Comparison of ENCODE assay signal across 11 cellular contexts in genomic region chr5:380701-381309, GRCh38. TPM values are rescaled to one million over a fixed set of nuclear protein-coding genes. Genes with fewer than 3 reads are reported as not detected.
A peak's percentile ranks its signal among the peaks of the same experiment; 100 is the strongest.
DNase-seq lines count a peak whose midpoint lies in the region; ATAC-seq, FAIRE-seq and TF ChIP-seq lines count a peak whose summit lies in the region.
"Had no signal": no experiment of that assay in that cellular context is flagged by ENCODE, and none has a peak within 500 bp of the region (broad histone marks: within the 10 kb centered on the region; RNA-seq: fewer than 3 reads in every experiment).

No MANE protein-coding gene starts in this region.

- CTCF ChIA-PET in activated CD4-positive, alpha-beta T cell treated with anti-CD3 and anti-CD28 coated beads for 36 hours (lab: Charles Lee) = interaction anchor here (1.2 to 1.8 kb wide), 4 partner anchors 10 to 65 kb away, joined by 3 to 5 read pairs (median 4); no protein-coding TSS in a partner anchor
- CTCF ChIA-PET in HepG2 (lab: Yijun Ruan, JAX; ENCODE audit: low intra/inter-chr PET ratio, low total read pairs) = no interaction called here

- H3K9ac ChIP-seq in endodermal cell (ENCODE audit: extremely low read depth, low read length, poor library complexity, severe bottlenecking) (no peak overlapping the region), skeletal muscle satellite cell (ENCODE audit: low read depth, low read length) (peak overlapping the region; percentile 37), HepG2 (ENCODE audit: insufficient read depth, low read depth, low read length) (no peak overlapping the region)

- WGBS in endodermal cell (ENCODE audit: insufficient coverage in 1 of 2, insufficient read length in 1 of 2), 2 experiments = 94% methylated on average over 1 of the region's 2 CpGs; no CpG with 5 or more reads in 1 of the 2 experiments
- 77% methylated on average over 2 of the region's 2 CpGs for WGBS in HepG2 (ENCODE audit: low lambda C conversion rate)

- H3K4me2 ChIP-seq in skeletal muscle satellite cell (ENCODE audit: low read length) = no peak overlapping the region
- H3K4me2 ChIP-seq in HepG2 (ENCODE audit: low read depth, low read length) = no peak overlapping the region

- TF ChIP-seq EP300 in HepG2 (IDR thresholded peaks at IDR 0.05; ENCODE audit: low read depth in 2 of 2, low read length in 2 of 2) = no peak
- TF ChIP-seq EP300 in HepG2 (CRISPR knock-in tag; IDR thresholded peaks at IDR 0.05; ENCODE audit: borderline replicate concordance) = no peak

- no peak for TF ChIP-seq CTCF in RWPE2 (IDR thresholded peaks at IDR 0.05; ENCODE audit: poor library complexity, severe bottlenecking)
- TF ChIP-seq CTCF in endodermal cell (conservative IDR thresholded peaks at IDR 0.05) = no peak
- TF ChIP-seq CTCF in HepG2 (CRISPR knock-in tag; IDR thresholded peaks at IDR 0.05) = no peak

- H3K4me3 Mint-ChIP-seq in activated CD4-positive, alpha-beta T cell treated with anti-CD3 and anti-CD28 coated beads for 36 hours = no peak overlapping the region
- no peak overlapping the region for H3K4me3 Mint-ChIP-seq in endodermal cell

- intact Hi-C loops in activated CD4-positive, alpha-beta T cell treated with anti-CD3 and anti-CD28 coated beads for 36 hours (cut with DNase I, micrococcal nuclease) = no loop called here
- intact Hi-C loops in HepG2 (cut with micrococcal nuclease; ENCODE audit: unreplicated experiment) = no loop called here

- H3K79me2 ChIP-seq in HepG2 (ENCODE audit: insufficient read depth, low read length) = no peaks in the 10 kb centered on the region

- H3K4me3 ChIP-seq in RWPE2 (ENCODE audit: severe bottlenecking) = no peak overlapping the region
- no peak overlapping the region for H3K4me3 ChIP-seq in endodermal cell (ENCODE audit: low read length)
- no peak overlapping the region for H3K4me3 ChIP-seq in skeletal muscle satellite cell (ENCODE audit: low read length)
- H3K4me3 ChIP-seq in HepG2 (replicated peaks in 1 of 3; ENCODE audit: insufficient read depth in 1 of 3, low read depth in 2 of 3, low read length in 3 of 3) = no peak overlapping the region

- H3K27ac Mint-ChIP-seq in activated CD4-positive, alpha-beta T cell treated with anti-CD3 and anti-CD28 coated beads for 36 hours = peak overlapping the region; percentile 76
- H3K27ac Mint-ChIP-seq in endodermal cell = no peak overlapping the region

- ATAC-seq in activated CD4-positive, alpha-beta T cell treated with anti-CD3 and anti-CD28 coated beads for 36 hours = no peak
- ATAC-seq in RWPE2 (ENCODE audit: low read depth) (no peak), HepG2 (no peak), GM21786 (IDR thresholded peaks at IDR 0.05; ENCODE audit: unreplicated experiment) (no peak)

- H3K36me3 Mint-ChIP-seq in activated CD4-positive, alpha-beta T cell treated with anti-CD3 and anti-CD28 coated beads for 36 hours (ENCODE audit: low read depth) = peaks cover 43% of the 10 kb centered on the region
- no peaks in the 10 kb centered on the region for H3K36me3 Mint-ChIP-seq in endodermal cell (ENCODE audit: low read depth)

- no peak overlapping the region for H2AFZ ChIP-seq in HepG2 (ENCODE audit: low read length)

- FAIRE-seq in HepG2 (lab: Jason Lieb, UNC) = no peak
- FAIRE-seq: A204.1 had no signal

- POLR2A ChIA-PET in activated CD4-positive, alpha-beta T cell treated with anti-CD3 and anti-CD28 coated beads for 36 hours (lab: Charles Lee) = no interaction called here
- POLR2A ChIA-PET in HepG2 (lab: Yijun Ruan, JAX) = no interaction called here

- no peak for TF ChIP-seq RAD21 in HepG2 (CRISPR knock-in tag; IDR thresholded peaks at IDR 0.05)

- peaks cover 57% of the 10 kb centered on the region for H3K4me1 Mint-ChIP-seq in activated CD4-positive, alpha-beta T cell treated with anti-CD3 and anti-CD28 coated beads for 36 hours
- H3K4me1 Mint-ChIP-seq in endodermal cell = no peaks in the 10 kb centered on the region

- peaks cover 15% of the 10 kb centered on the region for H3K9me3 Mint-ChIP-seq in activated CD4-positive, alpha-beta T cell treated with anti-CD3 and anti-CD28 coated beads for 36 hours (ENCODE audit: low read depth)
- H3K9me3 Mint-ChIP-seq in endodermal cell = peaks cover 9% of the 10 kb centered on the region

- in situ Hi-C loops in HepG2 (cut with HindIII; ENCODE audit: extremely low pct_ligation_motif_present, low pct_unique_long_range_greater_than_20kb) = no loop called here

- DNase-seq in activated CD4-positive, alpha-beta T cell treated with anti-CD3 and anti-CD28 coated beads for 36 hours = no peak
- DNase-seq in activated CD4-positive, alpha-beta T cell treated with anti-CD3 and anti-CD28 coated beads for 1 hour = no peak
- peak; percentile 15 for DNase-seq in RWPE2 (ENCODE audit: low spot score)
- peak; percentile 28 for DNase-seq in endodermal cell
- DNase-seq in HepG2 (ENCODE audit: low spot score) = no peak
- DNase-seq in NCI-H774 (lab: John Stamatoyannopoulos, UW) = no peak
- DNase-seq: NCI-H1105 treated with DMSO at 0.1 percent for 48 hours, NCI-H510A had no signal

- H3K27ac ChIP-seq in RWPE2 (ENCODE audit: poor library complexity, severe bottlenecking) = no peak overlapping the region
- no peak overlapping the region for H3K27ac ChIP-seq in endodermal cell (ENCODE audit: low read depth, low read length)
- no peak overlapping the region for H3K27ac ChIP-seq in HepG2 (ENCODE audit: extremely low read length, insufficient read depth, low read length)

- no peaks in the 10 kb centered on the region for H3K4me1 ChIP-seq in RWPE2 (ENCODE audit: insufficient read depth, poor library complexity, severe bottlenecking)
- H3K4me1 ChIP-seq in endodermal cell (ENCODE audit: control insufficient read depth, insufficient read depth, low read length) = no peaks in the 10 kb centered on the region
- H3K4me1 ChIP-seq in skeletal muscle satellite cell (ENCODE audit: control insufficient read depth, insufficient read depth, low read length) = peaks cover 30% of the 10 kb centered on the region
- H3K4me1 ChIP-seq in HepG2 (ENCODE audit: insufficient read depth, low read length) = no peaks in the 10 kb centered on the region

- no TSS peak for BruUV-seq in HepG2 (replicated peaks; lab: Mats Ljungman, UMichigan)

- H3K9me3 ChIP-seq in RWPE2 (ENCODE audit: severe bottlenecking) (no peaks in the 10 kb centered on the region), endodermal cell (ENCODE audit: control insufficient read depth, low read length) (peaks cover 8% of the 10 kb centered on the region), skeletal muscle satellite cell (replicated peaks; ENCODE audit: low read length) (peaks cover 4% of the 10 kb centered on the region), HepG2 (ENCODE audit: low read length) (no peaks in the 10 kb centered on the region; the same call in 1 of the 2 replicates)

- H3K36me3 ChIP-seq in RWPE2 (ENCODE audit: low read depth) (no peaks in the 10 kb centered on the region), endodermal cell (ENCODE audit: control insufficient read depth, insufficient read depth, low read length) (no peaks in the 10 kb centered on the region), skeletal muscle satellite cell (ENCODE audit: insufficient read depth, low read length) (peaks cover 31% of the 10 kb centered on the region), HepG2 (replicated peaks in 1 of 2; ENCODE audit: control insufficient read depth in 1 of 2, insufficient read depth in 2 of 2, low read length in 2 of 2) (no peaks in the 10 kb centered on the region)

- no peaks in the 10 kb centered on the region for H3K27me3 Mint-ChIP-seq in activated CD4-positive, alpha-beta T cell treated with anti-CD3 and anti-CD28 coated beads for 36 hours
- peaks cover 8% of the 10 kb centered on the region for H3K27me3 Mint-ChIP-seq in endodermal cell (ENCODE audit: insufficient read depth)

- H3K27me3 ChIP-seq in RWPE2 (ENCODE audit: insufficient read depth, poor library complexity, severe bottlenecking) (no peaks in the 10 kb centered on the region), endodermal cell (ENCODE audit: control insufficient read depth, insufficient read depth, low read length, poor library complexity, severe bottlenecking) (peaks cover 1% of the 10 kb centered on the region), skeletal muscle satellite cell (ENCODE audit: control insufficient read depth, insufficient read depth, low read length) (no peaks in the 10 kb centered on the region), HepG2 (ENCODE audit: control insufficient read depth in 1 of 2, insufficient read depth in 2 of 2, low read length in 2 of 2) (no peaks in the 10 kb centered on the region)

- no peak for TF ChIP-seq POLR2A in HepG2 (IDR thresholded peaks at IDR 0.05; ENCODE audit: insufficient read depth in 1 of 2, low read depth in 2 of 2, low read length in 2 of 2)

- no peaks in the 10 kb centered on the region for H4K20me1 ChIP-seq in HepG2 (ENCODE audit: insufficient read depth, low read length)

RNA-seq across cellular contexts. Expression of gene AHRR, which starts 59.3 kb away (rescaled TPM):
- total RNA-seq in activated CD4-positive, alpha-beta T cell treated with anti-CD3 and anti-CD28 coated beads for 36 hours = 10 to 100 TPM; 15.1 to 20.5 TPM
- total RNA-seq in endodermal cell (1 to 10 TPM; 1.4 to 2.0 TPM), HepG2 (2016; rRNA removed; fragmentation: Illumina TruSeq; extraction: Trizol) (0.13 and 0.35 TPM in 2 replicates)
- polyA plus RNA-seq in endodermal cell (2013, experiment 1 of 2) = 1.3 TPM
- polyA plus RNA-seq in endodermal cell (2013, experiment 2 of 2) = 1.2 TPM
- 8.1 and 9.8 TPM in 2 replicates for total RNA-seq in skeletal muscle satellite cell (2012; rRNA removed)
- total RNA-seq in HepG2 (2016; cell fraction: cytosol; rRNA removed; fragmentation: Illumina TruSeq; extraction: Trizol; ENCODE audit: low read depth) = 0.30 and 0.44 TPM in 2 replicates
- total RNA-seq in HepG2 (2016; cell fraction: insoluble cytoplasmic fraction; rRNA removed; fragmentation: Illumina TruSeq; extraction: Trizol) = 0.17 and 0.19 TPM in 2 replicates
- total RNA-seq in HepG2 (2016; cell fraction: membrane; rRNA removed; fragmentation: Illumina TruSeq; extraction: Trizol) = 0.14 and 0.22 TPM in 2 replicates
- total RNA-seq in HepG2 (2016; cell fraction: nucleus; rRNA removed; fragmentation: Illumina TruSeq; extraction: Trizol) = 0.19 and 0.41 TPM in 2 replicates
- polyA plus RNA-seq in HepG2 (2011; rRNA removed) = 0.18 and 0.28 TPM in 2 replicates
- 0.17 and 0.20 TPM in 2 replicates for polyA plus RNA-seq in HepG2 (2011; cell fraction: cytosol; rRNA removed)
- polyA plus RNA-seq in HepG2 (2011; cell fraction: nucleus; rRNA removed) = 1.5 and 2.1 TPM in 2 replicates
- polyA plus RNA-seq in HepG2 (2012) = 0.23 and 0.61 TPM in 2 replicates
- 0.16 TPM in 1 of 2 replicates, not detected in the other for polyA plus RNA-seq in HepG2 (2016; cell fraction: cytosol; fragmentation: Illumina TruSeq; extraction: Trizol; ENCODE audit: low read depth)
- 0.15 and 0.39 TPM in 2 replicates for polyA plus RNA-seq in HepG2 (2016; cell fraction: insoluble cytoplasmic fraction; fragmentation: Illumina TruSeq; extraction: Trizol; ENCODE audit: low read depth)
- polyA plus RNA-seq in HepG2 (2016; cell fraction: membrane; fragmentation: Illumina TruSeq; extraction: Trizol; ENCODE audit: low read depth) = 0.09 and 0.48 TPM in 2 replicates
- 0.63 and 0.89 TPM in 2 replicates for polyA plus RNA-seq in HepG2 (2016; cell fraction: nucleus; fragmentation: Illumina TruSeq; extraction: Trizol; ENCODE audit: insufficient read depth, low read depth)
- polyA minus RNA-seq in HepG2 (2011; rRNA and poly(A)+ RNA removed; ENCODE audit: low replicate concordance) = 0.30 and 8.5 TPM in 2 replicates
- polyA minus RNA-seq in HepG2 (2011; cell fraction: cytosol; rRNA and poly(A)+ RNA removed) = 0.40 TPM in 1 of 2 replicates, not detected in the other
- polyA minus RNA-seq in HepG2 (2011; cell fraction: nucleus; rRNA and poly(A)+ RNA removed) = 0.39 and 1.1 TPM in 2 replicates

Comparison
In these comparisons a context has a peak if more than half of its experiments do, and no peak if none do; other contexts are left out.
1. DNase-seq: peak in RWPE2 (single experiment) and endodermal cell (single experiment); none in activated CD4-positive, alpha-beta T cell treated with anti-CD3 and anti-CD28 coated beads for 36 hours (single experiment), activated CD4-positive, alpha-beta T cell treated with anti-CD3 and anti-CD28 coated beads for 1 hour (single experiment), HepG2 (single experiment) and NCI-H774 (single experiment).
2. RNA of gene AHRR, which starts 59.3 kb away (total RNA-seq): 15.1 to 20.5 TPM in activated CD4-positive, alpha-beta T cell treated with anti-CD3 and anti-CD28 coated beads for 36 hours; 1.4 to 2.0 TPM in endodermal cell and 0.13 to 0.44 TPM in HepG2; every median in the first group is over 4 times any median in the second.